11 cellular contexts compared by ENCODE assay signal in genomic region chr1:111198836-111199235, GRCh38. TPM values are rescaled to one million over a fixed set of nuclear protein-coding genes. Genes with fewer than 3 reads are reported as not detected.
DNase-seq lines count a peak whose midpoint lies in the region; ATAC-seq, FAIRE-seq and TF ChIP-seq lines count a peak whose summit lies in the region.
"Had no signal": no experiment of that assay in that cellular context is flagged by ENCODE, and none has a peak within 500 bp of the region (broad histone marks: within the 10 kb centered on the region; RNA-seq: fewer than 3 reads in every experiment).

No MANE protein-coding gene starts in this region.

- no peaks in the 10 kb centered on the region for H3K9me3 Mint-ChIP-seq in activated naive CD4-positive, alpha-beta T cell treated with anti-CD3 and anti-CD28 coated beads, Interleukin-2, amount 10 ng/mL, durations not matched to agents 7 days and 5 days
- no peaks in the 10 kb centered on the region for H3K9me3 Mint-ChIP-seq in activated T-cell treated with anti-CD3 and anti-CD28 coated beads, Interleukin-2, amount 50 U/mL, for 4 hours
- no peaks in the 10 kb centered on the region for H3K9me3 Mint-ChIP-seq in endodermal cell

- peak overlapping the region; percentile 57 for H3K4me3 ChIP-seq in lower lobe of right lung
- H3K4me3 ChIP-seq in thoracic aorta: peak overlapping the region; percentile 60
- no peak overlapping the region for H3K4me3 ChIP-seq in endodermal cell (ENCODE audit: low read length)
- H3K4me3 ChIP-seq in hepatocyte: no peak overlapping the region

- H3K9me3 ChIP-seq in lower lobe of right lung (no peaks in the 10 kb centered on the region), thoracic aorta (no peaks in the 10 kb centered on the region), endodermal cell (ENCODE audit: control insufficient read depth, low read length) (no peaks in the 10 kb centered on the region), hepatocyte (ENCODE audit: low read depth) (no peaks in the 10 kb centered on the region)

- DNase-seq in activated naive CD4-positive, alpha-beta T cell treated with anti-CD3 and anti-CD28 coated beads, Interleukin-2, amount 10 ng/mL, durations not matched to agents 7 days and 5 days: peak; percentile 21
- no peak for DNase-seq in activated naive CD4-positive, alpha-beta T cell (lab: John Stamatoyannopoulos, UW)
- DNase-seq in activated T-cell treated with anti-CD3 and anti-CD28 coated beads, Interleukin-2, amount 50 U/mL, for 4 hours: no peak
- DNase-seq in lower lobe of right lung (no peak), thoracic aorta (ENCODE audit: low spot score) (no peak), GM12891 (ENCODE audit: insufficient read length, low spot score) (no peak), endodermal cell (no peak), hepatocyte (ENCODE audit: low spot score) (no peak)
- DNase-seq: T1000 had no signal

- H3K27ac ChIP-seq in lower lobe of right lung (peak overlapping the region; percentile 79), thoracic aorta (no peak overlapping the region), endodermal cell (ENCODE audit: low read depth, low read length) (no peak overlapping the region), hepatocyte (no peak overlapping the region)

- FAIRE-seq in GM12891 (lab: Jason Lieb, UNC): no peak
- FAIRE-seq: bronchial epithelial cell had no signal

- no peak for TF ChIP-seq CTCF in lower lobe of right lung (IDR thresholded peaks at IDR 0.05)
- no peak for TF ChIP-seq CTCF in thoracic aorta (IDR thresholded peaks at IDR 0.05)
- TF ChIP-seq CTCF in endodermal cell (conservative IDR thresholded peaks at IDR 0.05): no peak
- no peak for TF ChIP-seq CTCF in hepatocyte (IDR thresholded peaks at IDR 0.05; ENCODE audit: poor library complexity)

- no peak overlapping the region for H2AFZ ChIP-seq in hepatocyte

- peaks cover 76% of the 10 kb centered on the region for H3K36me3 Mint-ChIP-seq in activated naive CD4-positive, alpha-beta T cell treated with anti-CD3 and anti-CD28 coated beads, Interleukin-2, amount 10 ng/mL, durations not matched to agents 7 days and 5 days
- peaks cover 51% of the 10 kb centered on the region for H3K36me3 Mint-ChIP-seq in activated T-cell treated with anti-CD3 and anti-CD28 coated beads, Interleukin-2, amount 50 U/mL, for 4 hours (ENCODE audit: insufficient read depth)
- H3K36me3 Mint-ChIP-seq in endodermal cell (ENCODE audit: low read depth): no peaks in the 10 kb centered on the region

- peaks cover 85% of the 10 kb centered on the region for H3K4me1 ChIP-seq in lower lobe of right lung
- peaks cover 0 to 8% of the 10 kb centered on the region in 2 donors for H3K4me1 ChIP-seq in thoracic aorta (ENCODE audit: control insufficient read depth in 1 of 2, low read depth in 2 of 2)
- H3K4me1 ChIP-seq in endodermal cell (ENCODE audit: control insufficient read depth, insufficient read depth, low read length): peaks cover 5% of the 10 kb centered on the region
- H3K4me1 ChIP-seq in hepatocyte (ENCODE audit: insufficient read depth): peaks cover 31% of the 10 kb centered on the region

- H3K27ac Mint-ChIP-seq in activated naive CD4-positive, alpha-beta T cell treated with anti-CD3 and anti-CD28 coated beads, Interleukin-2, amount 10 ng/mL, durations not matched to agents 7 days and 5 days: peak overlapping the region; percentile 97
- no peak overlapping the region for H3K27ac Mint-ChIP-seq in endodermal cell

- H3K79me2 ChIP-seq in hepatocyte: no peaks in the 10 kb centered on the region

- H3K27me3 Mint-ChIP-seq in activated naive CD4-positive, alpha-beta T cell treated with anti-CD3 and anti-CD28 coated beads, Interleukin-2, amount 10 ng/mL, durations not matched to agents 7 days and 5 days: no peaks in the 10 kb centered on the region
- no peaks in the 10 kb centered on the region for H3K27me3 Mint-ChIP-seq in activated T-cell treated with anti-CD3 and anti-CD28 coated beads, Interleukin-2, amount 50 U/mL, for 4 hours (ENCODE audit: low read depth)
- H3K27me3 Mint-ChIP-seq in endodermal cell (ENCODE audit: insufficient read depth): peaks cover 3% of the 10 kb centered on the region

- H3K4me1 Mint-ChIP-seq in activated naive CD4-positive, alpha-beta T cell treated with anti-CD3 and anti-CD28 coated beads, Interleukin-2, amount 10 ng/mL, durations not matched to agents 7 days and 5 days: peaks cover 76% of the 10 kb centered on the region
- peaks cover 75% of the 10 kb centered on the region for H3K4me1 Mint-ChIP-seq in activated T-cell treated with anti-CD3 and anti-CD28 coated beads, Interleukin-2, amount 50 U/mL, for 4 hours (ENCODE audit: low read depth)
- H3K4me1 Mint-ChIP-seq in endodermal cell: peaks cover 11% of the 10 kb centered on the region

- ATAC-seq in activated T-cell treated with anti-CD3 and anti-CD28 coated beads, Interleukin-2, amount 50 U/mL, for 4 hours: no peak
- ATAC-seq in lower lobe of right lung (no peak), thoracic aorta (ENCODE audit: insufficient number of reproducible peaks, low FRiP score, low read depth) (no peak)
- ATAC-seq: esophagus mucosa had no signal

- H3K9me2 ChIP-seq in hepatocyte (replicated peaks; ENCODE audit: insufficient read depth): no peaks in the 10 kb centered on the region

- H3K36me3 ChIP-seq in lower lobe of right lung (peaks cover 50% of the 10 kb centered on the region), thoracic aorta (no peaks in the 10 kb centered on the region), endodermal cell (ENCODE audit: control insufficient read depth, insufficient read depth, low read length) (no peaks in the 10 kb centered on the region), hepatocyte (replicated peaks; ENCODE audit: insufficient read depth, low read depth) (no peaks in the 10 kb centered on the region)

- no peak overlapping the region for H3K4me2 ChIP-seq in hepatocyte

- no peak for TF ChIP-seq POLR2A in GM12891 (IDR thresholded peaks at IDR 0.05; ENCODE audit: low read depth, low read length)

- CTCF ChIA-PET in activated naive CD4-positive, alpha-beta T cell treated with anti-CD3 and anti-CD28 coated beads, Interleukin-2, amount 10 ng/mL, durations not matched to agents 7 days and 5 days (lab: Charles Lee): interaction anchor here (1.0 to 11.1 kb wide), 9 partner anchors 20 to 308 kb away, joined by 3 to 250 read pairs (median 7); no protein-coding TSS in a partner anchor

- intact Hi-C loops in lower lobe of right lung (cut with DNase I): no loop called here

- WGBS in endodermal cell (ENCODE audit: insufficient coverage in 1 of 2, insufficient read length in 1 of 2), 2 experiments: 93 to 100% methylated on average over 1 to 5 of the region's 5 CpGs
- 95% methylated on average over 5 of the region's 5 CpGs for WGBS in hepatocyte (ENCODE audit: low lambda C conversion rate, missing lambda C conversion rate)

- no peaks in the 10 kb centered on the region for H3K27me3 ChIP-seq in lower lobe of right lung (ENCODE audit: low read depth)
- no peaks in the 10 kb centered on the region for H3K27me3 ChIP-seq in thoracic aorta (replicated peaks; ENCODE audit: insufficient read depth)
- no peaks in the 10 kb centered on the region for H3K27me3 ChIP-seq in endodermal cell (ENCODE audit: control insufficient read depth, insufficient read depth, low read length, poor library complexity, severe bottlenecking)
- H3K27me3 ChIP-seq in hepatocyte: no peaks in the 10 kb centered on the region

- no peaks in the 10 kb centered on the region for H4K20me1 ChIP-seq in hepatocyte (ENCODE audit: insufficient read depth, poor library complexity, severe bottlenecking)

- peak overlapping the region; percentile 99 for H3K4me3 Mint-ChIP-seq in activated naive CD4-positive, alpha-beta T cell treated with anti-CD3 and anti-CD28 coated beads, Interleukin-2, amount 10 ng/mL, durations not matched to agents 7 days and 5 days
- H3K4me3 Mint-ChIP-seq in activated T-cell treated with anti-CD3 and anti-CD28 coated beads, Interleukin-2, amount 50 U/mL, for 4 hours: peak overlapping the region; percentile 100
- H3K4me3 Mint-ChIP-seq in endodermal cell: no peak overlapping the region

- no peak overlapping the region for H3K9ac ChIP-seq in endodermal cell (ENCODE audit: extremely low read depth, low read length, poor library complexity, severe bottlenecking)

TF ChIP-seq in GM12891, 5 proteins besides CTCF, POLR2A, EP300 and RAD21 (continues in another document):
- no peak for TF ChIP-seq POU2F2 (IDR thresholded peaks at IDR 0.05; ENCODE audit: low read depth, low read length)
- no peak for TF ChIP-seq POLR2AphosphoS5 (IDR thresholded peaks at IDR 0.05; ENCODE audit: low read depth, low read length)
- no peak for TF ChIP-seq PAX5 (IDR thresholded peaks at IDR 0.05; ENCODE audit: insufficient read depth, low read length, severe bottlenecking)

RNA-seq across cellular contexts. Expression of gene DENND2D, which starts 1.6 kb away (rescaled TPM):
- 100 to 1,000 TPM; 127 to 158 (median 134) TPM for total RNA-seq in activated T-cell treated with anti-CD3 and anti-CD28 coated beads, Interleukin-2, amount 50 U/mL, for 4 hours
- total RNA-seq in lower lobe of right lung (113 TPM), thoracic aorta (10 to 100 TPM; 15.8 to 19.8 TPM), endodermal cell (1 to 10 TPM in 1 of 2 donors, under 1 TPM in 1; 0.89 to 2.6 TPM), hepatocyte (7.3 and 7.6 TPM in 2 replicates)
- polyA plus RNA-seq in GM12891 (2012; ENCODE audit: low read depth, missing spikeins): 33.0 TPM
- not detected for polyA plus RNA-seq in endodermal cell (2013, experiment 1 of 2)
- not detected for polyA plus RNA-seq in endodermal cell (2013, experiment 2 of 2)
- polyA plus RNA-seq in hepatocyte: 8.3 and 14.3 TPM in 2 replicates

RNA-seq across cellular contexts. Expression of gene CHI3L2, which starts 28.7 kb away (rescaled TPM):
- 1 to 10 TPM; 1.2 to 2.3 (median 1.8) TPM for total RNA-seq in activated T-cell treated with anti-CD3 and anti-CD28 coated beads, Interleukin-2, amount 50 U/mL, for 4 hours
- total RNA-seq in lower lobe of right lung: 31.2 TPM
- total RNA-seq in thoracic aorta: 1 to 10 TPM; 2.2 to 5.9 TPM
- polyA plus RNA-seq in GM12891 (2012; ENCODE audit: low read depth, missing spikeins): 273 TPM
- total RNA-seq in endodermal cell: not detected
- polyA plus RNA-seq in endodermal cell (2013, experiment 1 of 2): not detected
- polyA plus RNA-seq in endodermal cell (2013, experiment 2 of 2): not detected
- 2.4 and 5.7 TPM in 2 replicates for total RNA-seq in hepatocyte
- polyA plus RNA-seq in hepatocyte: 0.24 and 3.9 TPM in 2 replicates
- total RNA-seq: bronchial epithelial cell had no signal

RNA-seq across cellular contexts. Expression of gene CEPT1, which starts 58.8 kb away (rescaled TPM):
- total RNA-seq in activated T-cell treated with anti-CD3 and anti-CD28 coated beads, Interleukin-2, amount 50 U/mL, for 4 hours: 10 to 100 TPM; 24.1 to 33.5 (median 31.5) TPM
- total RNA-seq in lower lobe of right lung (53.4 TPM), thoracic aorta (10 to 100 TPM; 31.0 to 33.5 TPM), endodermal cell (10 to 100 TPM; 28.0 to 33.3 TPM), hepatocyte (49.0 and 51.7 TPM in 2 replicates)
- 37.1 TPM for polyA plus RNA-seq in GM12891 (2012; ENCODE audit: low read depth, missing spikeins)
- polyA plus RNA-seq in endodermal cell (2013, experiment 1 of 2): 31.0 TPM
- polyA plus RNA-seq in endodermal cell (2013, experiment 2 of 2): 24.8 TPM
- 22.3 and 24.2 TPM in 2 replicates for polyA plus RNA-seq in hepatocyte

RNA-seq across cellular contexts. Expression of gene DRAM2, which starts 58.9 kb away (rescaled TPM):
- total RNA-seq in activated T-cell treated with anti-CD3 and anti-CD28 coated beads, Interleukin-2, amount 50 U/mL, for 4 hours: 10 to 100 TPM; 10.7 to 12.8 (median 12.6) TPM
- total RNA-seq in lower lobe of right lung (73.9 TPM), thoracic aorta (10 to 100 TPM; 27.7 to 50.8 TPM), endodermal cell (10 to 100 TPM; 49.7 to 64.9 TPM), hepatocyte (67.6 and 96.1 TPM in 2 replicates)
- 122 TPM for polyA plus RNA-seq in GM12891 (2012; ENCODE audit: low read depth, missing spikeins)
- 57.3 TPM for polyA plus RNA-seq in endodermal cell (2013, experiment 1 of 2)
- 48.4 TPM for polyA plus RNA-seq in endodermal cell (2013, experiment 2 of 2)
- polyA plus RNA-seq in hepatocyte: 56.7 and 67.1 TPM in 2 replicates

Comparison
In these comparisons a context has a peak if more than half of its experiments do, and no peak if none do; other contexts are left out.
1. H3K4me3 ChIP-seq: peak in lower lobe of right lung (single experiment) and thoracic aorta (single experiment); none in endodermal cell (single experiment) and hepatocyte (single experiment).